Comparison of ENCODE assay signal across 16 cellular contexts in genomic region chr6:4506806-4507205, GRCh38.
DNase-seq lines count a peak whose midpoint lies in the region; ATAC-seq and TF ChIP-seq lines count a peak whose summit lies in the region.
"Had no signal": no experiment of that assay in that cellular context is flagged by ENCODE, and none has a peak within 500 bp of the region (broad histone marks: within the 10 kb centered on the region; RNA-seq: fewer than 3 reads in every experiment).

No MANE protein-coding gene starts in this region.

- H3K27ac Mint-ChIP-seq in activated CD8-positive, alpha-beta T cell treated with anti-CD3 and anti-CD28 coated beads, Interleukin-2, amount 10 ng/mL, durations not matched to agents 7 days and 5 days = no peak overlapping the region
- H3K27ac Mint-ChIP-seq: CD4-positive, CD25-positive, alpha-beta regulatory T cell; IgD-negative memory B cell had no signal

- no peaks in the 10 kb centered on the region for H3K4me1 Mint-ChIP-seq in activated CD8-positive, alpha-beta T cell treated with anti-CD3 and anti-CD28 coated beads, Interleukin-2, amount 10 ng/mL, durations not matched to agents 7 days and 5 days (ENCODE audit: low read depth)
- H3K4me1 Mint-ChIP-seq: CD4-positive, CD25-positive, alpha-beta regulatory T cell; IgD-negative memory B cell had no signal

- H3K9me2 ChIP-seq in OCI-LY7 (ENCODE audit: insufficient read depth, low read length) = no peaks in the 10 kb centered on the region

- no peak overlapping the region for H3K4me2 ChIP-seq in OCI-LY7 (ENCODE audit: low read length)
- H3K4me2 ChIP-seq: BLaER1 treated with 17β-estradiol and CSF1 and Interleukin-3, amounts not matched to agents 10 nM and 100 nM had no signal

- H3K79me2 ChIP-seq in OCI-LY7 (ENCODE audit: insufficient read depth, low read depth, low read length) = no peaks in the 10 kb centered on the region

- H3K27me3 ChIP-seq in testis = no peaks in the 10 kb centered on the region
- H3K27me3 ChIP-seq: BLaER1 treated with 17β-estradiol and CSF1 and Interleukin-3, amounts not matched to agents 10 nM and 100 nM had no signal

- H3K36me3 Mint-ChIP-seq in activated CD8-positive, alpha-beta T cell treated with anti-CD3 and anti-CD28 coated beads, Interleukin-2, amount 10 ng/mL, durations not matched to agents 7 days and 5 days (ENCODE audit: low read depth) = no peaks in the 10 kb centered on the region
- H3K36me3 Mint-ChIP-seq: CD4-positive, CD25-positive, alpha-beta regulatory T cell; IgD-negative memory B cell had no signal

- H3K27me3 Mint-ChIP-seq in activated CD8-positive, alpha-beta T cell treated with anti-CD3 and anti-CD28 coated beads, Interleukin-2, amount 10 ng/mL, durations not matched to agents 7 days and 5 days (ENCODE audit: low read depth) = peaks cover 3% of the 10 kb centered on the region
- H3K27me3 Mint-ChIP-seq: CD4-positive, CD25-positive, alpha-beta regulatory T cell had no signal

- intact Hi-C loops in OCI-LY7 (cut with micrococcal nuclease; ENCODE audit: unreplicated experiment) = no loop called here
- intact Hi-C loops in testis (cut with DNase I; ENCODE audit: low total_unique reads) = no loop called here

- no peak overlapping the region for H2AFZ ChIP-seq in OCI-LY7 (ENCODE audit: low read length)

- ATAC-seq in activated CD8-positive, alpha-beta T cell treated with anti-CD3 and anti-CD28 coated beads, Interleukin-2, amount 10 ng/mL, durations not matched to agents 7 days and 5 days = no peak

- TF ChIP-seq POLR2A in testis (IDR thresholded peaks at IDR 0.05) (no peak), erythroblast (IDR thresholded peaks at IDR 0.05; ENCODE audit: low read length) (no peak)

- BruUV-seq in OCI-LY7 (replicated peaks; lab: Mats Ljungman, UMichigan) = no TSS peak

- peak; percentile 51 for DNase-seq in EH (ENCODE audit: low read depth)
- peak; percentile 21 for DNase-seq in NCI-H526 treated with DMSO at 0.1 percent for 48 hours (lab: John Stamatoyannopoulos, UW)
- peak; percentile 57 for DNase-seq in dedifferentiated amniotic fluid mesenchymal stem cell (ENCODE audit: extremely low spot score)
- peak; percentile 21 for DNase-seq in fibroblast of the conjunctiva (ENCODE audit: low read depth)
- DNase-seq in activated CD8-positive, alpha-beta T cell treated with anti-CD3 and anti-CD28 coated beads, Interleukin-2, amount 10 ng/mL, durations not matched to agents 7 days and 5 days = no peak
- DNase-seq in OCI-LY7 (ENCODE audit: low spot score) = no peak
- DNase-seq in testis = no peak
- no peak for DNase-seq in erythroblast (lab: John Stamatoyannopoulos, UW)
- DNase-seq: 8988T; Calu3; CD4-positive, CD25-positive, alpha-beta regulatory T cell; DMS 273 treated with DMSO at 0.1 percent for 48 hours; GDM1; HCEC 1CT had no signal

- H3K36me3 ChIP-seq in OCI-LY7 (ENCODE audit: insufficient read depth, low read length) = no peaks in the 10 kb centered on the region
- H3K36me3 ChIP-seq in testis (ENCODE audit: low read depth, missing control alignments) = no peaks in the 10 kb centered on the region
- H3K36me3 ChIP-seq: BLaER1 treated with 17β-estradiol and CSF1 and Interleukin-3, amounts not matched to agents 10 nM and 100 nM had no signal

- H3K9me3 Mint-ChIP-seq in activated CD8-positive, alpha-beta T cell treated with anti-CD3 and anti-CD28 coated beads, Interleukin-2, amount 10 ng/mL, durations not matched to agents 7 days and 5 days (ENCODE audit: insufficient read depth) = no peaks in the 10 kb centered on the region
- H3K9me3 Mint-ChIP-seq: IgD-negative memory B cell had no signal

- 35 to 54% methylated on average over 1 of the region's 1 CpG for WGBS in testis, 2 donors

- H3K4me1 ChIP-seq in OCI-LY7 (ENCODE audit: insufficient read depth, low read length, poor library complexity, severe bottlenecking) = no peaks in the 10 kb centered on the region
- H3K4me1 ChIP-seq in testis = no peaks in the 10 kb centered on the region
- H3K4me1 ChIP-seq: BLaER1 treated with 17β-estradiol and CSF1 and Interleukin-3, amounts not matched to agents 10 nM and 100 nM had no signal

- H3K27ac ChIP-seq in OCI-LY7 (ENCODE audit: low read depth, low read length, poor library complexity, severe bottlenecking) (no peak overlapping the region), testis (no peak overlapping the region)
- H3K27ac ChIP-seq: BLaER1 treated with 17β-estradiol and CSF1 and Interleukin-3, amounts not matched to agents 10 nM and 100 nM had no signal

- no peaks in the 10 kb centered on the region for H4K20me1 ChIP-seq in OCI-LY7 (ENCODE audit: insufficient read depth, low read length)
- H4K20me1 ChIP-seq: BLaER1 treated with 17β-estradiol and CSF1 and Interleukin-3, amounts not matched to agents 10 nM and 100 nM had no signal

- H3K4me3 ChIP-seq in OCI-LY7 (ENCODE audit: low read depth, low read length, poor library complexity, severe bottlenecking) (no peak overlapping the region), testis (no peak overlapping the region)
- H3K4me3 ChIP-seq: BLaER1 treated with 17β-estradiol and CSF1 and Interleukin-3, amounts not matched to agents 10 nM and 100 nM had no signal

- H3K4me3 Mint-ChIP-seq in activated CD8-positive, alpha-beta T cell treated with anti-CD3 and anti-CD28 coated beads, Interleukin-2, amount 10 ng/mL, durations not matched to agents 7 days and 5 days = no peak overlapping the region
- H3K4me3 Mint-ChIP-seq: CD4-positive, CD25-positive, alpha-beta regulatory T cell; IgD-negative memory B cell had no signal

- TF ChIP-seq CTCF in OCI-LY7 (conservative IDR thresholded peaks at IDR 0.05; ENCODE audit: low read length) = no peak
- TF ChIP-seq CTCF in testis (IDR thresholded peaks at IDR 0.05) = no peak

- H3K9me3 ChIP-seq in OCI-LY7 (ENCODE audit: low read length) (no peaks in the 10 kb centered on the region), testis (no peaks in the 10 kb centered on the region)

- POLR2A ChIA-PET in activated CD8-positive, alpha-beta T cell treated with anti-CD3 and anti-CD28 coated beads, Interleukin-2, amount 10 ng/mL, durations not matched to agents 7 days and 5 days (lab: Charles Lee) = no interaction called here
- POLR2A ChIA-PET in OCI-LY7 (lab: Charles Lee) = no interaction called here

- CTCF ChIA-PET in activated CD8-positive, alpha-beta T cell treated with anti-CD3 and anti-CD28 coated beads, Interleukin-2, amount 10 ng/mL, durations not matched to agents 7 days and 5 days (lab: Charles Lee) = no interaction called here
- CTCF ChIA-PET in OCI-LY7 (lab: Charles Lee; ENCODE audit: unreplicated experiment) = no interaction called here

Comparison
In these comparisons a context has a peak if more than half of its experiments do, and no peak if none do; other contexts are left out.
1. DNase-seq: peak in EH (single experiment), NCI-H526 treated with DMSO at 0.1 percent for 48 hours (single experiment), dedifferentiated amniotic fluid mesenchymal stem cell (single experiment) and fibroblast of the conjunctiva (single experiment); none in activated CD8-positive, alpha-beta T cell treated with anti-CD3 and anti-CD28 coated beads, Interleukin-2, amount 10 ng/mL, durations not matched to agents 7 days and 5 days (single experiment), OCI-LY7 (single experiment), testis (single experiment) and erythroblast (0 of 2).